Comparison of ENCODE assay signal across 1 cellular context in the genomic region with DNA sequence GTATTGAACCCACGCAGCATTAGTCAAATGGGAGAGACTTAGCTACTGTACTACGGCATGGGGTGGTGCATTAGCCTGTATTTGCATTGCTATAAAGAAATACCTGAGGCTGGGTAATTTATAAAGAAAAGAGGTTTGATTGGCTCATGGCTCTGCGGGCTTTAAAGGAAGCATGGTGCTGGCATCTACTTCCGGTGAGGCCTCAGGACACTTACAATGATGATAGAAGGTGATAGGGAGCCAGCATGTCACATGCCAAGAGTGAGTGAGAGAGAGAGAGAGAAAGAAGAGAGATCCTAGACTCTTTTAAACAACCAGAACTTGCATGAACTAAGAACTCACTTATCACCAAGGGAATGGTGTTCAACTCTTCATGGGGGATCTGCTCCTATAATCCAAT.
TF ChIP-seq lines count a peak whose summit lies in the region.

No MANE protein-coding gene starts in this region.

TF ChIP-seq in K562, 482 proteins besides CTCF, POLR2A, EP300 and RAD21 (continues in another document):
- TF ChIP-seq KDM4B (IDR thresholded peaks at IDR 0.05; ENCODE audit: borderline replicate concordance in 2 of 2, low read depth in 1 of 2) (no peak), HDAC1 (IDR thresholded peaks at IDR 0.05) (no peak), USF1 (CRISPR knock-in tag; IDR thresholded peaks at IDR 0.05) (0 out of 2 replicates have a peak, but pooled peaks have one; percentile 13), SPI1 (IDR thresholded peaks at IDR 0.05; ENCODE audit: borderline replicate concordance, low read depth, low read length) (no peak), TARDBP (IDR thresholded peaks at IDR 0.05) (no peak), HDAC8 (tag; IDR thresholded peaks at IDR 0.05) (no peak), ETV1 (tag; conservative IDR thresholded peaks at IDR 0.05; ENCODE audit: low read depth) (peak; percentile 65), BHLHE40 (IDR thresholded peaks at IDR 0.05; ENCODE audit: low read length) (peak; percentile 49), GATAD2A (IDR thresholded peaks at IDR 0.05) (no peak), ZSCAN29 (IDR thresholded peaks at IDR 0.05) (no peak), KDM2B (CRISPR knock-in tag; IDR thresholded peaks at IDR 0.05) (no peak), FOXJ2 (tag; IDR thresholded peaks at IDR 0.05) (no peak), USF2 (CRISPR knock-in tag; IDR thresholded peaks at IDR 0.05) (no peak), PRPF4 (IDR thresholded peaks at IDR 0.05; ENCODE audit: insufficient read depth, low read depth, low read length, poor library complexity, severe bottlenecking) (no peak), ZNF408 (CRISPR knock-in tag; IDR thresholded peaks at IDR 0.05; ENCODE audit: low read depth) (no peak), ZNF316 (IDR thresholded peaks at IDR 0.05) (0 out of 2 replicates have a peak, but pooled peaks have one; percentile 35), ZNF695 (CRISPR knock-in tag; IDR thresholded peaks at IDR 0.05) (no peak), NCOA1 (IDR thresholded peaks at IDR 0.05; ENCODE audit: low read depth) (no peak), PURB (CRISPR knock-in tag; IDR thresholded peaks at IDR 0.05; ENCODE audit: low read depth) (no peak), ZNF224 (CRISPR knock-in tag; IDR thresholded peaks at IDR 0.05) (no peak), ELF1 (tag; IDR thresholded peaks at IDR 0.05) (0 out of 2 replicates have a peak, but pooled peaks have one; percentile 33), ZNF407 (IDR thresholded peaks at IDR 0.05; ENCODE audit: low read depth) (no peak), ZNF740 (CRISPR knock-in tag; IDR thresholded peaks at IDR 0.05) (no peak), ZNF740 (tag; IDR thresholded peaks at IDR 0.05) (no peak), MTA2 (IDR thresholded peaks at IDR 0.05; ENCODE audit: low read depth) (no peak), ID3 (CRISPR knock-in tag; IDR thresholded peaks at IDR 0.05) (no peak), ID3 (tag; IDR thresholded peaks at IDR 0.05) (no peak), ZNF263 (CRISPR knock-in tag; IDR thresholded peaks at IDR 0.05; ENCODE audit: borderline replicate concordance) (no peak), TAF1 (IDR thresholded peaks at IDR 0.05; ENCODE audit: control insufficient read depth, extremely low read depth, insufficient read depth, low read length, severe bottlenecking) (no peak), ZNF586 (CRISPR knock-in tag; conservative IDR thresholded peaks at IDR 0.05) (no peak), POLR3A (IDR thresholded peaks at IDR 0.05; ENCODE audit: borderline replicate concordance, extremely low read depth, insufficient read depth, insufficient read length) (peak; percentile 32), IRF2 (CRISPR knock-in tag; IDR thresholded peaks at IDR 0.05) (no peak), RBM22 (IDR thresholded peaks at IDR 0.05; ENCODE audit: low read depth, low read length, poor library complexity, severe bottlenecking) (no peak), RFX1 (IDR thresholded peaks at IDR 0.05) (no peak), POLR2H (tag; IDR thresholded peaks at IDR 0.05; ENCODE audit: low read depth) (peak; percentile 63), DIDO1 (tag; IDR thresholded peaks at IDR 0.05; ENCODE audit: low read depth) (no peak), GATA2 (CRISPR knock-in tag; IDR thresholded peaks at IDR 0.05) (no peak), MYBL2 (IDR thresholded peaks at IDR 0.05; ENCODE audit: low read depth) (no peak), MYBL2 (CRISPR knock-in tag; IDR thresholded peaks at IDR 0.05; ENCODE audit: borderline replicate concordance) (no peak), GABPA (tag; conservative IDR thresholded peaks at IDR 0.05; ENCODE audit: low read depth) (peak; percentile 74)
- TF ChIP-seq, protein P1, sequence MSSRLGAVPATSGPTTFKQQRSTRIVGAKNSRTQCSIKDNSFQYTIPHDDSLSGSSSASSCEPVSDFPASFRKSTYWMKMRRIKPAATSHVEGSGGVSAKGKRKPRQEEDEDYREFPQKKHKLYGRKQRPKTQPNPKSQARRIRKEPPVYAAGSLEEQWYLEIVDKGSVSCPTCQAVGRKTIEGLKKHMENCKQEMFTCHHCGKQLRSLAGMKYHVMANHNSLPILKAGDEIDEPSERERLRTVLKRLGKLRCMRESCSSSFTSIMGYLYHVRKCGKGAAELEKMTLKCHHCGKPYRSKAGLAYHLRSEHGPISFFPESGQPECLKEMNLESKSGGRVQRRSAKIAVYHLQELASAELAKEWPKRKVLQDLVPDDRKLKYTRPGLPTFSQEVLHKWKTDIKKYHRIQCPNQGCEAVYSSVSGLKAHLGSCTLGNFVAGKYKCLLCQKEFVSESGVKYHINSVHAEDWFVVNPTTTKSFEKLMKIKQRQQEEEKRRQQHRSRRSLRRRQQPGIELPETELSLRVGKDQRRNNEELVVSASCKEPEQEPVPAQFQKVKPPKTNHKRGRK (tag; IDR thresholded peaks at IDR 0.05), result no peak
- TF ChIP-seq, protein P2, sequence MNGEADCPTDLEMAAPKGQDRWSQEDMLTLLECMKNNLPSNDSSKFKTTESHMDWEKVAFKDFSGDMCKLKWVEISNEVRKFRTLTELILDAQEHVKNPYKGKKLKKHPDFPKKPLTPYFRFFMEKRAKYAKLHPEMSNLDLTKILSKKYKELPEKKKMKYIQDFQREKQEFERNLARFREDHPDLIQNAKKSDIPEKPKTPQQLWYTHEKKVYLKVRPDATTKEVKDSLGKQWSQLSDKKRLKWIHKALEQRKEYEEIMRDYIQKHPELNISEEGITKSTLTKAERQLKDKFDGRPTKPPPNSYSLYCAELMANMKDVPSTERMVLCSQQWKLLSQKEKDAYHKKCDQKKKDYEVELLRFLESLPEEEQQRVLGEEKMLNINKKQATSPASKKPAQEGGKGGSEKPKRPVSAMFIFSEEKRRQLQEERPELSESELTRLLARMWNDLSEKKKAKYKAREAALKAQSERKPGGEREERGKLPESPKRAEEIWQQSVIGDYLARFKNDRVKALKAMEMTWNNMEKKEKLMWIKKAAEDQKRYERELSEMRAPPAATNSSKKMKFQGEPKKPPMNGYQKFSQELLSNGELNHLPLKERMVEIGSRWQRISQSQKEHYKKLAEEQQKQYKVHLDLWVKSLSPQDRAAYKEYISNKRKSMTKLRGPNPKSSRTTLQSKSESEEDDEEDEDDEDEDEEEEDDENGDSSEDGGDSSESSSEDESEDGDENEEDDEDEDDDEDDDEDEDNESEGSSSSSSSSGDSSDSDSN (IDR thresholded peaks at IDR 0.05; ENCODE audit: borderline replicate concordance in 1 of 2, low read depth in 2 of 2, low read length in 2 of 2), result no peak
- TF ChIP-seq, protein P3, sequence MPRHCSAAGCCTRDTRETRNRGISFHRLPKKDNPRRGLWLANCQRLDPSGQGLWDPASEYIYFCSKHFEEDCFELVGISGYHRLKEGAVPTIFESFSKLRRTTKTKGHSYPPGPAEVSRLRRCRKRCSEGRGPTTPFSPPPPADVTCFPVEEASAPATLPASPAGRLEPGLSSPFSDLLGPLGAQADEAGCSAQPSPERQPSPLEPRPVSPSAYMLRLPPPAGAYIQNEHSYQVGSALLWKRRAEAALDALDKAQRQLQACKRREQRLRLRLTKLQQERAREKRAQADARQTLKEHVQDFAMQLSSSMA (CRISPR knock-in tag; IDR thresholded peaks at IDR 0.05), result no peak
- TF ChIP-seq, protein P4, sequence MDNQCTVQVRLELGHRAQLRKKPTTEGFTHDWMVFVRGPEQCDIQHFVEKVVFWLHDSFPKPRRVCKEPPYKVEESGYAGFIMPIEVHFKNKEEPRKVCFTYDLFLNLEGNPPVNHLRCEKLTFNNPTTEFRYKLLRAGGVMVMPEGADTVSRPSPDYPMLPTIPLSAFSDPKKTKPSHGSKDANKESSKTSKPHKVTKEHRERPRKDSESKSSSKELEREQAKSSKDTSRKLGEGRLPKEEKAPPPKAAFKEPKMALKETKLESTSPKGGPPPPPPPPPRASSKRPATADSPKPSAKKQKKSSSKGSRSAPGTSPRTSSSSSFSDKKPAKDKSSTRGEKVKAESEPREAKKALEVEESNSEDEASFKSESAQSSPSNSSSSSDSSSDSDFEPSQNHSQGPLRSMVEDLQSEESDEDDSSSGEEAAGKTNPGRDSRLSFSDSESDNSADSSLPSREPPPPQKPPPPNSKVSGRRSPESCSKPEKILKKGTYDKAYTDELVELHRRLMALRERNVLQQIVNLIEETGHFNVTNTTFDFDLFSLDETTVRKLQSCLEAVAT (IDR thresholded peaks at IDR 0.05), result no peak
- TF ChIP-seq, protein P5, sequence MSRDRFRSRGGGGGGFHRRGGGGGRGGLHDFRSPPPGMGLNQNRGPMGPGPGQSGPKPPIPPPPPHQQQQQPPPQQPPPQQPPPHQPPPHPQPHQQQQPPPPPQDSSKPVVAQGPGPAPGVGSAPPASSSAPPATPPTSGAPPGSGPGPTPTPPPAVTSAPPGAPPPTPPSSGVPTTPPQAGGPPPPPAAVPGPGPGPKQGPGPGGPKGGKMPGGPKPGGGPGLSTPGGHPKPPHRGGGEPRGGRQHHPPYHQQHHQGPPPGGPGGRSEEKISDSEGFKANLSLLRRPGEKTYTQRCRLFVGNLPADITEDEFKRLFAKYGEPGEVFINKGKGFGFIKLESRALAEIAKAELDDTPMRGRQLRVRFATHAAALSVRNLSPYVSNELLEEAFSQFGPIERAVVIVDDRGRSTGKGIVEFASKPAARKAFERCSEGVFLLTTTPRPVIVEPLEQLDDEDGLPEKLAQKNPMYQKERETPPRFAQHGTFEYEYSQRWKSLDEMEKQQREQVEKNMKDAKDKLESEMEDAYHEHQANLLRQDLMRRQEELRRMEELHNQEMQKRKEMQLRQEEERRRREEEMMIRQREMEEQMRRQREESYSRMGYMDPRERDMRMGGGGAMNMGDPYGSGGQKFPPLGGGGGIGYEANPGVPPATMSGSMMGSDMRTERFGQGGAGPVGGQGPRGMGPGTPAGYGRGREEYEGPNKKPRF (IDR thresholded peaks at IDR 0.05; ENCODE audit: low read depth, low read length), result no peak
